12 cellular contexts compared by ENCODE assay signal in the genomic region with DNA sequence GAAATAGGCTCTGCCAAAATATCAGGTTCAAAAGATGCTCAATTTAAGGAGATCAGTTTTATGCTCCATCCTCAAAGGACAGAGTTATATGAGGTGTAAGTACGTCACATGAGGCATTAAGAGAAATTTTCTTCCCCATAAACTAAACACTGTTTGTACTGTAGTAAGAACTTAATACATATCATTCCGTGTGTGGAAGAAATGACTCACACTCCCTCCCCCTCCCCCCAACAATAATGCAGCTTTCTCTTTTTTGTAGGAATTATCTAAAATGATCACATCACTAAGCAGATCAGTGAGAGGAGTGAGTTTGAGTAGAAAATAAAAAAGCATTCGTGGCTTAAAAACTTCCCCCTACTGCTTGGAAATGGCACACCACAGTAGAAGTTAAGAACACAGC. TPM values are rescaled to one million over a fixed set of nuclear protein-coding genes. Genes with fewer than 3 reads are reported as not detected.
"Had no signal": no experiment of that assay in that cellular context is flagged by ENCODE, and none has a peak within 500 bp of the region (broad histone marks: within the 10 kb centered on the region; RNA-seq: fewer than 3 reads in every experiment).

No MANE protein-coding gene starts in this region.

- H3K27ac ChIP-seq: stomach had no signal

- H3K4me3 ChIP-seq: stomach had no signal

- H3K4me3 Mint-ChIP-seq: activated naive CD4-positive, alpha-beta T cell treated with anti-CD3 and anti-CD28 coated beads, Interleukin-2, amount 10 ng/mL, durations not matched to agents 7 days and 5 days had no signal

- DNase-seq: activated CD4-positive, alpha-beta T cell treated with anti-CD3 and anti-CD28 coated beads, Interleukin-2, amount 50 U/mL, for 1 hour; activated naive CD4-positive, alpha-beta T cell treated with anti-CD3 and anti-CD28 coated beads, Interleukin-2, amount 10 ng/mL, durations not matched to agents 7 days and 5 days; naive B cell; posterior cingulate gyrus; right cardiac atrium; small intestine; stomach had no signal

- H3K36me3 ChIP-seq: stomach had no signal

- H3K9me3 Mint-ChIP-seq: activated naive CD4-positive, alpha-beta T cell treated with anti-CD3 and anti-CD28 coated beads, Interleukin-2, amount 10 ng/mL, durations not matched to agents 7 days and 5 days; naive B cell had no signal

- H3K27ac Mint-ChIP-seq: activated naive CD4-positive, alpha-beta T cell treated with anti-CD3 and anti-CD28 coated beads, Interleukin-2, amount 10 ng/mL, durations not matched to agents 7 days and 5 days; activated T-helper 2 cell treated with anti-CD3 and anti-CD28 coated beads, Interferon-gamma antibody, Interleukin-2, Interleukin-4, amounts not matched to agents 10 μg/mL and 5 μg/mL and 100 μg/mL, durations not matched to agents 14 hours and 24 hours and 36 hours had no signal

- H3K9me3 ChIP-seq: stomach had no signal

- H3K36me3 Mint-ChIP-seq: activated naive CD4-positive, alpha-beta T cell treated with anti-CD3 and anti-CD28 coated beads, Interleukin-2, amount 10 ng/mL, durations not matched to agents 7 days and 5 days; naive B cell had no signal

RNA-seq across cellular contexts. Expression of a gene that starts 2.2 kb away (rescaled TPM):
- total RNA-seq: activated CD8-positive, alpha-beta memory T cell treated with anti-CD3 and anti-CD28 coated beads for 36 hours; activated T-helper 2 cell treated with anti-CD3 and anti-CD28 coated beads, Interferon-gamma antibody, Interleukin-2, Interleukin-4, amounts not matched to agents 10 μg/mL and 5 μg/mL and 100 μg/mL, durations not matched to agents 14 hours and 24 hours and 36 hours; endothelial cell of umbilical vein; kidney epithelial cell; right cardiac atrium; T-helper 2 cell treated with Interferon-gamma antibody and Interleukin-4, amounts not matched to agents 100 ng/mL and 5 ng/mL, for 36 hours had no signal
- polyA plus RNA-seq: right cardiac atrium, small intestine had no signal
